In genomic region chr20:37470190-37470589, GRCh38 we compare ENCODE assay signal across 5 cellular contexts. TPM values are rescaled to one million over a fixed set of nuclear protein-coding genes. Genes with fewer than 3 reads are reported as not detected.
"Had no signal": no experiment of that assay in that cellular context is flagged by ENCODE, and none has a peak within 500 bp of the region (broad histone marks: within the 10 kb centered on the region; RNA-seq: fewer than 3 reads in every experiment).

No MANE protein-coding gene starts in this region.

RNA-seq across cellular contexts. Expression of gene NNAT, which starts 50.9 kb away (rescaled TPM):
- total RNA-seq: activated CD4-positive, alpha-beta memory T cell treated with anti-CD3 and anti-CD28 coated beads, Interleukin-2, amount 10 ng/mL, durations not matched to agents 7 days and 5 days; activated CD8-positive, alpha-beta memory T cell treated with anti-CD3 and anti-CD28 coated beads, Interleukin-2, amount 10 ng/mL, durations not matched to agents 7 days and 5 days; T-helper 1 cell treated with Interleukin-12 subunit alpha and Interleukin-12 subunit beta and Interleukin-4 antibody, amounts not matched to agents 30 ng/mL and 1 ng/mL, for 36 hours; T-helper 17 cell; T-helper 2 cell treated with Interferon-gamma antibody and Interleukin-4, amounts not matched to agents 100 ng/mL and 5 ng/mL, for 36 hours had no signal
